2 cellular contexts compared by ENCODE assay signal in genomic region chr11:128463975-128464374, GRCh38.
TF ChIP-seq lines count a peak whose summit lies in the region.

No MANE protein-coding gene starts in this region.

TF ChIP-seq in liver, 16 proteins besides CTCF, POLR2A, EP300 and RAD21 (continued from another document):
- no peak for TF ChIP-seq REST (IDR thresholded peaks at IDR 0.05)
- no peak for TF ChIP-seq SP1 (IDR thresholded peaks at IDR 0.05)
- no peak for TF ChIP-seq HNF4G (IDR thresholded peaks at IDR 0.05)
- TF ChIP-seq YY1 (IDR thresholded peaks at IDR 0.05) = no peak
- no peak for TF ChIP-seq JUND (IDR thresholded peaks at IDR 0.05)
- TF ChIP-seq FOXA2 (IDR thresholded peaks at IDR 0.05) = no peak
- TF ChIP-seq HNF4A (conservative IDR thresholded peaks at IDR 0.05) = no peak
- no peak for TF ChIP-seq RXRA (IDR thresholded peaks at IDR 0.05)
- TF ChIP-seq EGR1 (IDR thresholded peaks at IDR 0.05; ENCODE audit: low read depth in 2 of 2) = no peak
- no peak for TF ChIP-seq NR2F2 (IDR thresholded peaks at IDR 0.05)
- no peak for TF ChIP-seq GABPA (IDR thresholded peaks at IDR 0.05 in 1 of 2, conservative IDR thresholded peaks at IDR 0.05 in 1 of 2)
- no peak for TF ChIP-seq ATF3 (IDR thresholded peaks at IDR 0.05)

TF ChIP-seq in HepG2, 621 proteins besides CTCF, POLR2A, EP300 and RAD21 (continued from another document):
- TF ChIP-seq ZBTB26 (CRISPR knock-in tag; IDR thresholded peaks at IDR 0.05; ENCODE audit: borderline replicate concordance) (no peak), SRSF9 (IDR thresholded peaks at IDR 0.05; ENCODE audit: borderline replicate concordance, insufficient read depth, low read depth, low read length, poor library complexity, severe bottlenecking) (no peak), SP2 (CRISPR knock-in tag; IDR thresholded peaks at IDR 0.05) (no peak)
TF ChIP-seq in HepG2: peak in this region for 0.
